Comparison of ENCODE assay signal across 24 cellular contexts in genomic region chr17:31408586-31408985, GRCh38.
"Had no signal": no experiment of that assay in that cellular context is flagged by ENCODE, and none has a peak within 500 bp of the region (broad histone marks: within the 10 kb centered on the region; RNA-seq: fewer than 3 reads in every experiment).

No MANE protein-coding gene starts in this region.

- H3K9me3 Mint-ChIP-seq: activated CD8-positive, alpha-beta T cell treated with anti-CD3 and anti-CD28 coated beads for 36 hours; activated naive CD8-positive, alpha-beta T cell treated with anti-CD3 and anti-CD28 coated beads for 36 hours; activated T-cell treated with anti-CD3 and anti-CD28 coated beads, Interleukin-2, amount 50 U/mL, for 4 hours; activated T-helper 2 cell treated with anti-CD3 and anti-CD28 coated beads, Interferon-gamma antibody, Interleukin-2, Interleukin-4, amounts not matched to agents 10 μg/mL and 5 μg/mL and 100 μg/mL, durations not matched to agents 14 hours and 24 hours and 36 hours; nephron; WTC11 had no signal

- DNase-seq: activated CD4-positive, alpha-beta T cell treated with anti-CD3 and anti-CD28 coated beads, Interleukin-2, amount 50 U/mL, for 1 hour; activated CD8-positive, alpha-beta T cell treated with anti-CD3 and anti-CD28 coated beads for 36 hours; activated naive CD4-positive, alpha-beta T cell treated with Interleukin-2 at 50 U/mL for 16 hours; activated naive CD8-positive, alpha-beta T cell treated with anti-CD3 and anti-CD28 coated beads for 36 hours; activated T-cell treated with anti-CD3 and anti-CD28 coated beads, Interleukin-2, amount 50 U/mL, for 4 hours; adrenal gland; brain microvascular endothelial cell; dermis blood vessel endothelial cell; effector CD8-positive, alpha-beta T cell; left cardiac atrium; left ventricle myocardium superior; retina; stimulated activated naive CD4-positive, alpha-beta T cell treated with Interleukin-2 at 50 U/mL for 16 hours; T-helper 17 cell; upper lobe of left lung had no signal

- H3K27ac ChIP-seq: adrenal gland, brain microvascular endothelial cell, hepatocyte, neutrophil, prostate gland, thoracic aorta, upper lobe of left lung had no signal

- H3K4me1 ChIP-seq: adrenal gland, prostate gland, upper lobe of left lung had no signal

- ATAC-seq: activated CD8-positive, alpha-beta T cell treated with anti-CD3 and anti-CD28 coated beads for 36 hours; activated T-cell treated with anti-CD3 and anti-CD28 coated beads, Interleukin-2, amount 50 U/mL, for 4 hours; left cardiac atrium; left ventricle myocardium superior; mucosa of descending colon; SK-N-SH treated with all-trans-retinoic acid at 6 μM for 48 hours; T-helper 17 cell; WTC11 had no signal

- H3K36me3 ChIP-seq: adrenal gland, brain microvascular endothelial cell, neutrophil, prostate gland, thoracic aorta, upper lobe of left lung had no signal

- H3K27me3 Mint-ChIP-seq: activated CD8-positive, alpha-beta T cell treated with anti-CD3 and anti-CD28 coated beads for 36 hours; activated naive CD8-positive, alpha-beta T cell treated with anti-CD3 and anti-CD28 coated beads for 36 hours had no signal

- H3K27ac Mint-ChIP-seq: activated CD8-positive, alpha-beta T cell treated with anti-CD3 and anti-CD28 coated beads for 36 hours; activated naive CD8-positive, alpha-beta T cell treated with anti-CD3 and anti-CD28 coated beads for 36 hours; activated T-helper 2 cell treated with anti-CD3 and anti-CD28 coated beads, Interferon-gamma antibody, Interleukin-2, Interleukin-4, amounts not matched to agents 10 μg/mL and 5 μg/mL and 100 μg/mL, durations not matched to agents 14 hours and 24 hours and 36 hours; nephron; T-helper 17 cell; WTC11 had no signal

- H3K4me3 Mint-ChIP-seq: activated CD8-positive, alpha-beta T cell treated with anti-CD3 and anti-CD28 coated beads for 36 hours; activated naive CD8-positive, alpha-beta T cell treated with anti-CD3 and anti-CD28 coated beads for 36 hours; activated T-cell treated with anti-CD3 and anti-CD28 coated beads, Interleukin-2, amount 50 U/mL, for 4 hours; nephron; T-helper 17 cell; WTC11 had no signal

- H3K27me3 ChIP-seq: hepatocyte, upper lobe of left lung had no signal

- H3K36me3 Mint-ChIP-seq: activated naive CD8-positive, alpha-beta T cell treated with anti-CD3 and anti-CD28 coated beads for 36 hours; WTC11 had no signal

- H3K4me3 ChIP-seq: adrenal gland, hepatocyte, mucosa of descending colon, prostate gland, thoracic aorta, upper lobe of left lung had no signal

- H3K9me3 ChIP-seq: adrenal gland, mucosa of descending colon, neutrophil, prostate gland, thoracic aorta, upper lobe of left lung had no signal

- H3K4me1 Mint-ChIP-seq: activated naive CD8-positive, alpha-beta T cell treated with anti-CD3 and anti-CD28 coated beads for 36 hours had no signal
